In genomic region chr2:38665854-38666577, GRCh38 we compare ENCODE assay signal across 8 cellular contexts. TPM values are rescaled to one million over a fixed set of nuclear protein-coding genes. Genes with fewer than 3 reads are reported as not detected.
DNase-seq lines count a peak whose midpoint lies in the region; ATAC-seq, FAIRE-seq and TF ChIP-seq lines count a peak whose summit lies in the region.

TSS of gene GALM (plus strand) at chr2:38666114. CDS start at chr2:38666162, 48 bp downstream.

- 2 to 5% (median 4%) methylated on average over 13 to 27 of the region's 27 CpGs for WGBS in spleen, 5 donors

- no peak for TF ChIP-seq CTCF in coronary artery (IDR thresholded peaks at IDR 0.05)
- TF ChIP-seq CTCF in kidney epithelial cell (IDR thresholded peaks at IDR 0.05; ENCODE audit: insufficient read depth, low read length, poor library complexity, severe bottlenecking), result no peak
- TF ChIP-seq CTCF in spleen (IDR thresholded peaks at IDR 0.05 in 8 of 11, conservative IDR thresholded peaks at IDR 0.05 in 3 of 11), result no peak

- no peaks in the 10 kb centered on the region for H3K27me3 ChIP-seq in kidney epithelial cell (ENCODE audit: control insufficient read depth, insufficient read depth, low read length)
- H3K27me3 ChIP-seq in spleen (replicated peaks in 1 of 7), result no peaks in the 10 kb centered on the region

- DNase-seq in AG08396 (ENCODE audit: low spot score) (peak; percentile 85), LoVo (ENCODE audit: low spot score) (peak; percentile 90), coronary artery (ENCODE audit: low spot score) (peak; percentile 93), kidney epithelial cell (ENCODE audit: low read depth) (peak; percentile 81), spleen (peak; percentile 88), NCI-H1092 (lab: John Stamatoyannopoulos, UW) (no peak)

- intact Hi-C loops in spleen (cut with DNase I; ENCODE audit: low total_unique reads), result no loop called here

- H3K36me3 ChIP-seq in kidney epithelial cell (ENCODE audit: control insufficient read depth, insufficient read depth, low read length) (no peaks in the 10 kb centered on the region), spleen (no peaks in the 10 kb centered on the region)

- H3K4me3 ChIP-seq in coronary artery (peak within 1 kb of the TSS; percentile 82), kidney epithelial cell (ENCODE audit: low read depth, low read length) (peak within 1 kb of the TSS; percentile 45), spleen (peak within 1 kb of the TSS; percentile 54 to 89 (median 60))

- H3K27ac ChIP-seq in coronary artery, result peak within 1 kb of the TSS; percentile 17 to 85
- peak within 1 kb of the TSS; percentile 60 to 88 (median 77) for H3K27ac ChIP-seq in spleen

- H3K4me1 ChIP-seq in spleen, result peaks cover 7 to 74% (median 32%) of the 10 kb centered on the region in 6 donors

- ATAC-seq in GM19372 (IDR thresholded peaks at IDR 0.05; ENCODE audit: low read depth, unreplicated experiment), result peak; percentile 33

- no peak for TF ChIP-seq POLR2A in spleen (IDR thresholded peaks at IDR 0.05)

- H3K9me3 ChIP-seq in spleen, result no peaks in the 10 kb centered on the region

- FAIRE-seq in TTC549 (lab: Jason Lieb, UNC), result peak; percentile 90

RNA-seq across cellular contexts. Expression of gene GALM, which starts in this region (rescaled TPM):
- 10.1 and 11.1 TPM in 2 replicates for total RNA-seq in kidney epithelial cell
- total RNA-seq in spleen, result 10 to 100 TPM in 4 of 7 donors, 1 to 10 TPM in 3; 5.8 to 22.7 (median 10.1) TPM
- polyA plus RNA-seq in spleen, result 1 to 10 TPM; 5.2 to 6.6 (median 6.3) TPM
